ENCODE assay signal across 8 cellular contexts in genomic region chr17:79796570-79797491, GRCh38. TPM values are rescaled to one million over a fixed set of nuclear protein-coding genes. Genes with fewer than 3 reads are reported as not detected.
DNase-seq lines count a peak whose midpoint lies in the region; ATAC-seq, FAIRE-seq and TF ChIP-seq lines count a peak whose summit lies in the region.

Gene CBX8 (minus strand): TSS chr17:79797077. CDS start chr17:79796998, 79 bp downstream.

- peak within 1 kb of the TSS; percentile 92 for H3K27ac ChIP-seq in left ventricle myocardium inferior (replicated peaks)
- peak within 1 kb of the TSS; percentile 86 for H3K27ac ChIP-seq in upper lobe of right lung

- H3K27me3 ChIP-seq in left ventricle myocardium inferior (ENCODE audit: low read depth), result peaks cover 70% of the 10 kb centered on the region
- H3K27me3 ChIP-seq in upper lobe of right lung, result peaks cover 59% of the 10 kb centered on the region

- H3K4me3 ChIP-seq in left ventricle myocardium inferior (peak within 1 kb of the TSS; percentile 78), upper lobe of right lung (peak within 1 kb of the TSS; percentile 70)

- H3K36me3 Mint-ChIP-seq in T-cell, result peaks cover 3% of the 10 kb centered on the region

- DNase-seq in GM12892 (ENCODE audit: insufficient read length) (peak; percentile 99), NCI-H146 (lab: John Stamatoyannopoulos, UW) (peak; percentile 100), T-cell (peak; percentile 92 to 99 (median 96)), amniotic stem cell (lab: John Stamatoyannopoulos, UW) (peak; percentile 99), left ventricle myocardium inferior (peak; percentile 100), posterior vena cava (ENCODE audit: low spot score) (peak; percentile 100), upper lobe of right lung (peak; percentile 100)

- TF ChIP-seq POLR2A in GM12892 (IDR thresholded peaks at IDR 0.05; ENCODE audit: low read depth, low read length), result peak; percentile 65; the same call in 1 of the 2 replicates

- peaks cover 24 to 40% of the 10 kb centered on the region in 2 donors for H3K27me3 Mint-ChIP-seq in T-cell

- peak within 1 kb of the TSS; percentile 81 to 85 (median 83) for H3K4me3 Mint-ChIP-seq in T-cell

- ATAC-seq in HG02852 (IDR thresholded peaks at IDR 0.05; ENCODE audit: unreplicated experiment), result peak; percentile 83
- peak; percentile 85 to 89 (median 86) for ATAC-seq in T-cell (replicated peaks in 1 of 4)
- peak; percentile 95 for ATAC-seq in upper lobe of right lung

- TF ChIP-seq CTCF in left ventricle myocardium inferior (IDR thresholded peaks at IDR 0.05; ENCODE audit: borderline replicate concordance) (peak; percentile 27), upper lobe of right lung (IDR thresholded peaks at IDR 0.05) (peak; percentile 15)

- H3K9me3 Mint-ChIP-seq in T-cell, result no peaks in the 10 kb centered on the region

- H3K4me1 Mint-ChIP-seq in T-cell, result peaks cover 22 to 47% (median 35%) of the 10 kb centered on the region in 3 donors

- H3K36me3 ChIP-seq in left ventricle myocardium inferior (peaks cover 10% of the 10 kb centered on the region), upper lobe of right lung (no peaks in the 10 kb centered on the region)

- H3K9me3 ChIP-seq in left ventricle myocardium inferior (replicated peaks) (no peaks in the 10 kb centered on the region), upper lobe of right lung (no peaks in the 10 kb centered on the region)

- POLR2A ChIA-PET in T-cell (lab: Charles Lee), result interaction anchor here (0.6 to 0.7 kb wide), 3 partner anchors 15 to 1100 kb away, joined by 3 to 4 read pairs (median 3); partner anchors contain the start of gene CBX4 (in 1 of the 2)

- H3K4me1 ChIP-seq in left ventricle myocardium inferior, result peaks cover 70% of the 10 kb centered on the region
- H3K4me1 ChIP-seq in upper lobe of right lung, result peaks cover 26% of the 10 kb centered on the region

- H3K27ac Mint-ChIP-seq in T-cell, result peak within 1 kb of the TSS; percentile 67 to 78

- CTCF ChIA-PET in T-cell (lab: Charles Lee), result interaction anchor here in 1 of 2 donors (0.6 to 1.2 kb wide), 6 partner anchors 11 to 810 kb away, joined by 3 to 8 read pairs (median 4); partner anchors contain the start of gene CBX4

- peak; percentile 99 for FAIRE-seq in GM12892 (lab: Jason Lieb, UNC)

- intact Hi-C loops in left ventricle myocardium inferior (cut with micrococcal nuclease), result no loop called here
- intact Hi-C loops in posterior vena cava (cut with DNase I), result loop anchor here (5.0 to 10.0 kb wide), 2 partner anchors 40 to 48 kb away; partner anchors contain the start of gene CBX4 (in 1 of the 2)
- intact Hi-C loops in upper lobe of right lung (cut with DNase I), result no loop called here

RNA-seq across cellular contexts. Expression of gene CBX8, which starts in this region (rescaled TPM):
- polyA plus RNA-seq in GM12892 (2012; ENCODE audit: missing spikeins), result 1.6 TPM
- total RNA-seq in T-cell (1 to 10 TPM; 1.9 to 5.1 (median 3.9) TPM), left ventricle myocardium inferior (7.5 TPM), posterior vena cava (1 to 10 TPM; 4.4 to 5.1 TPM), upper lobe of right lung (4.9 TPM)

Comparison
In these comparisons a context has a peak if more than half of its experiments do, and no peak if none do; other contexts are left out.
1. Peak in every context shown above with its lines: DNase-seq, ATAC-seq, H3K4me3 ChIP-seq and H3K27ac ChIP-seq.
2. intact Hi-C loops: an anchor here in posterior vena cava (5.0 to 10.0 kb wide); none called in left ventricle myocardium inferior and upper lobe of right lung.